Comparison of ENCODE assay signal across 11 cellular contexts in genomic region chrX:130100180-130100579, GRCh38. TPM values are rescaled to one million over a fixed set of nuclear protein-coding genes. Genes with fewer than 3 reads are reported as not detected.
DNase-seq lines count a peak whose midpoint lies in the region; ATAC-seq and TF ChIP-seq lines count a peak whose summit lies in the region.
"Had no signal": no experiment of that assay in that cellular context is flagged by ENCODE, and none has a peak within 500 bp of the region (broad histone marks: within the 10 kb centered on the region; RNA-seq: fewer than 3 reads in every experiment).

No MANE protein-coding gene starts in this region.

- H3K27ac ChIP-seq in ACC112 (ENCODE audit: low read depth, low read length), result peak overlapping the region; percentile 94

- no peaks in the 10 kb centered on the region for H3K27me3 ChIP-seq in ACC112 (ENCODE audit: insufficient read depth, low read length)

- peak; percentile 65 for DNase-seq in LHCN-M2 (ENCODE audit: low read depth)
- peak; percentile 72 for DNase-seq in choroid plexus epithelial cell (ENCODE audit: low read depth)
- peak; percentile 66 for DNase-seq in myocyte (ENCODE audit: low read depth)
- no peak for DNase-seq in 8988T
- no peak for DNase-seq in NCI-H1092 treated with DMSO at 0.1 percent for 48 hours (lab: John Stamatoyannopoulos, UW)
- no peak for DNase-seq in COLO829 (ENCODE audit: low spot score)
- DNase-seq: activated naive CD4-positive, alpha-beta T cell treated with anti-CD3 and anti-CD28 coated beads, Interleukin-2, amount 10 ng/mL, durations not matched to agents 7 days and 5 days; stimulated activated CD4-positive, alpha-beta T cell treated with anti-CD3 and anti-CD28 coated beads, Interleukin-12 subunit alpha, Interleukin-12 subunit beta, amount 100 ng/mL, for 4 hours; stimulated activated naive CD4-positive, alpha-beta T cell had no signal

- H3K79me2 ChIP-seq in ACC112 (ENCODE audit: control insufficient read depth, insufficient read depth, low read length, unreplicated experiment), result peaks cover 62% of the 10 kb centered on the region

- peaks cover 20% of the 10 kb centered on the region for H3K4me1 ChIP-seq in ACC112 (ENCODE audit: control insufficient read depth, insufficient read depth, low read length, unreplicated experiment)

- H3K4me3 ChIP-seq in ACC112 (ENCODE audit: low read depth, low read length), result 0 out of 2 replicates have a peak overlapping the region, but pooled peaks have one; percentile 21
- H3K4me3 ChIP-seq in choroid plexus epithelial cell (ENCODE audit: low read depth, low read length), result no peak overlapping the region

- no peak overlapping the region for H2AFZ ChIP-seq in ACC112 (ENCODE audit: low read length, unreplicated experiment)

- no peak for TF ChIP-seq CTCF in choroid plexus epithelial cell (conservative IDR thresholded peaks at IDR 0.05; ENCODE audit: low read depth, low read length)

- no peaks in the 10 kb centered on the region for H3K36me3 ChIP-seq in ACC112 (ENCODE audit: insufficient read depth, low read length)

- ATAC-seq in GM19397 (IDR thresholded peaks at IDR 0.05; ENCODE audit: unreplicated experiment), result no peak

RNA-seq across cellular contexts. Expression of gene ELF4, which starts 10.1 kb away (rescaled TPM):
- total RNA-seq in LHCN-M2 (2014; rRNA removed) (14.2 and 14.7 TPM in 2 replicates), myocyte (7.6 and 9.2 TPM in 2 replicates)
- polyA plus RNA-seq in LHCN-M2 (2012), result 15.2 TPM
- 8.7 TPM for polyA plus RNA-seq in myocyte (2012)

Comparison
In these comparisons a context has a peak if more than half of its experiments do, and no peak if none do; other contexts are left out.
1. DNase-seq: peak in LHCN-M2 (single experiment), choroid plexus epithelial cell (single experiment) and myocyte (single experiment); none in 8988T (single experiment), NCI-H1092 treated with DMSO at 0.1 percent for 48 hours (single experiment) and COLO829 (single experiment).